In the genomic region with DNA sequence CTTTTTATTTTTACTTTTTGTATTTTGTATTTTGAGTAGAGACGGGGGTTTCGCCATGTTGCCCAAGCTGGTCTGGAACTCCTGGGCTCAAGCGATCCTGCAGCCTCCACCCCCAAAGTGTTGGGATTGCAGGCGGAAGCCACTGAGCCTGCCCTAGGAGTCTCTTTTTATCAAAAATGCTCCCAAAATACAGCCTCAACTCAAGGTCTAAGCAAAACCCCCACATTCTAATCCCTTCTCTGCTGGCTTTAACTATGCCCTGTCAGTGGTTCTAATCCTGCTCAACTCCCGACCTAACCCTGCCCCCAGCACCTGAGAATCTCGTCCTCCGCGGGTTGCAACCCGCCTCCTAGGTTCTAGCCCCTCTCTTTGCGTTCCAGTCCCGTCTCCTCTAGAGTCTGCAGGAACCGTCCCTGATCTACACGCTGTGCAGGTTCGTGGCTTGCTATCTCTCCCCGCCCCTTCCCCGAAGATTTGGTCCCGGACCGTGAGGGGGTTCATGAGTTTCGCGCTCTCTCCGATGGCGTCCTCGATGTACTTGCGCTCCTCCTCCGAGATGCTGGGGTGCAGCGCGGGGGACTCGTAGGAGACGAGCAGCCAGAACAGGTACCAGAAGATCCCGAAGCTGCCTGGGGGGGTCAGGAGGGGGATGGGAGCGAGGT, we compare ENCODE assay signal across 1 cellular context.
TF ChIP-seq lines count a peak whose summit lies in the region.

No MANE protein-coding gene starts in this region.

TF ChIP-seq in WTC11, 78 proteins besides CTCF, POLR2A, EP300 and RAD21:
- TF ChIP-seq ELF4 (CRISPR knock-in tag; IDR thresholded peaks at IDR 0.05; ENCODE audit: low read depth) = no peak
- no peak for TF ChIP-seq HMGA2 (CRISPR knock-in tag; IDR thresholded peaks at IDR 0.05)
- TF ChIP-seq, protein P1, sequence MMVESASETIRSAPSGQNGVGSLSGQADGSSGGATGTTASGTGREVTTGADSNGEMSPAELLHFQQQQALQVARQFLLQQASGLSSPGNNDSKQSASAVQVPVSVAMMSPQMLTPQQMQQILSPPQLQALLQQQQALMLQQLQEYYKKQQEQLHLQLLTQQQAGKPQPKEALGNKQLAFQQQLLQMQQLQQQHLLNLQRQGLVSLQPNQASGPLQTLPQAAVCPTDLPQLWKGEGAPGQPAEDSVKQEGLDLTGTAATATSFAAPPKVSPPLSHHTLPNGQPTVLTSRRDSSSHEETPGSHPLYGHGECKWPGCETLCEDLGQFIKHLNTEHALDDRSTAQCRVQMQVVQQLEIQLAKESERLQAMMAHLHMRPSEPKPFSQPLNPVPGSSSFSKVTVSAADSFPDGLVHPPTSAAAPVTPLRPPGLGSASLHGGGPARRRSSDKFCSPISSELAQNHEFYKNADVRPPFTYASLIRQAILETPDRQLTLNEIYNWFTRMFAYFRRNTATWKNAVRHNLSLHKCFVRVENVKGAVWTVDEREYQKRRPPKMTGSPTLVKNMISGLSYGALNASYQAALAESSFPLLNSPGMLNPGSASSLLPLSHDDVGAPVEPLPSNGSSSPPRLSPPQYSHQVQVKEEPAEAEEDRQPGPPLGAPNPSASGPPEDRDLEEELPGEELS (CRISPR knock-in tag; IDR thresholded peaks at IDR 0.05) = no peak
- TF ChIP-seq PRRX2 (CRISPR knock-in tag; IDR thresholded peaks at IDR 0.05) = no peak
- no peak for TF ChIP-seq KAT7 (CRISPR knock-in tag; IDR thresholded peaks at IDR 0.05; ENCODE audit: borderline replicate concordance)
- TF ChIP-seq ZNF232 (CRISPR knock-in tag; IDR thresholded peaks at IDR 0.05) = no peak
- no peak for TF ChIP-seq ZNF423 (CRISPR knock-in tag; IDR thresholded peaks at IDR 0.05)
- TF ChIP-seq, protein P2, sequence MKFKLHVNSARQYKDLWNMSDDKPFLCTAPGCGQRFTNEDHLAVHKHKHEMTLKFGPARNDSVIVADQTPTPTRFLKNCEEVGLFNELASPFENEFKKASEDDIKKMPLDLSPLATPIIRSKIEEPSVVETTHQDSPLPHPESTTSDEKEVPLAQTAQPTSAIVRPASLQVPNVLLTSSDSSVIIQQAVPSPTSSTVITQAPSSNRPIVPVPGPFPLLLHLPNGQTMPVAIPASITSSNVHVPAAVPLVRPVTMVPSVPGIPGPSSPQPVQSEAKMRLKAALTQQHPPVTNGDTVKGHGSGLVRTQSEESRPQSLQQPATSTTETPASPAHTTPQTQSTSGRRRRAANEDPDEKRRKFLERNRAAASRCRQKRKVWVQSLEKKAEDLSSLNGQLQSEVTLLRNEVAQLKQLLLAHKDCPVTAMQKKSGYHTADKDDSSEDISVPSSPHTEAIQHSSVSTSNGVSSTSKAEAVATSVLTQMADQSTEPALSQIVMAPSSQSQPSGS (CRISPR knock-in tag; IDR thresholded peaks at IDR 0.05; ENCODE audit: borderline replicate concordance, low read depth) = no peak
- TF ChIP-seq, protein P3, sequence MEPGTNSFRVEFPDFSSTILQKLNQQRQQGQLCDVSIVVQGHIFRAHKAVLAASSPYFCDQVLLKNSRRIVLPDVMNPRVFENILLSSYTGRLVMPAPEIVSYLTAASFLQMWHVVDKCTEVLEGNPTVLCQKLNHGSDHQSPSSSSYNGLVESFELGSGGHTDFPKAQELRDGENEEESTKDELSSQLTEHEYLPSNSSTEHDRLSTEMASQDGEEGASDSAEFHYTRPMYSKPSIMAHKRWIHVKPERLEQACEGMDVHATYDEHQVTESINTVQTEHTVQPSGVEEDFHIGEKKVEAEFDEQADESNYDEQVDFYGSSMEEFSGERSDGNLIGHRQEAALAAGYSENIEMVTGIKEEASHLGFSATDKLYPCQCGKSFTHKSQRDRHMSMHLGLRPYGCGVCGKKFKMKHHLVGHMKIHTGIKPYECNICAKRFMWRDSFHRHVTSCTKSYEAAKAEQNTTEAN (CRISPR knock-in tag; IDR thresholded peaks at IDR 0.05) = no peak
TF ChIP-seq in WTC11: peak in this region for 0.
